8 cellular contexts compared by ENCODE assay signal in the genomic region with DNA sequence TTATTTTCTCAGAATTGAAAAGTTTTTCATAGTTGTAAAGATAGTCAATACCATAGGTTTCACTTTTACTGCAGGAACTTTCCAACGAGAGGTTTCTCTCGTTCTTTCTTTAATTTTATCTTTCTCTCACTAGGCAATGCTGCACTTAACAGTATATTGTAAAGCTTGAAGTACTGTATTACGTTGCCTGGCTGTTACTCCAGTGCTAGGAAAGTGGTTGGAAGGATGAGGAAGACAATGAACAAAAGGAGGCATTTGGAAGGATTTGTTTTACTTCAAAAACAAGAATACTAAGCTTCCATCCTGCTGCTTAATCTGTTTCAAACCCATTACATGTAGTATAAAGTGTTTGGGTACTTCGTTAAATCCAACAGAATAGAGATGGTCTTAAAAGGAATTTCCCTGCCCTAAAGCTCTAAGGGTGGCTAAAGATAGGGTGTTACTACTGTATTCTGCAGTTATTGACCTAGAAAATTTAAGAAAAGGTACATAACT. TPM values are rescaled to one million over a fixed set of nuclear protein-coding genes. Genes with fewer than 3 reads are reported as not detected.
A peak's percentile ranks its signal among the peaks of the same experiment; 100 is the strongest.
DNase-seq lines count a peak whose midpoint lies in the region; TF ChIP-seq lines count a peak whose summit lies in the region.

No MANE protein-coding gene starts in this region.

- TF ChIP-seq EP300 in SK-N-SH (IDR thresholded peaks at IDR 0.05; ENCODE audit: borderline replicate concordance in 1 of 2, low read depth in 1 of 2, low read length in 1 of 2), result no peak

- peak overlapping the region; percentile 69 for H3K4me2 ChIP-seq in SK-N-SH

- WGBS in SK-N-SH (ENCODE audit: low lambda C conversion rate), result 14% methylated on average over 4 of the region's 4 CpGs

- CTCF ChIA-PET in SK-N-SH (lab: Yijun Ruan, JAX), result interaction anchor here (0.8 to 1.2 kb wide), 4 partner anchors 48 to 296 kb away, joined by 3 to 5 read pairs (median 4); no protein-coding TSS in a partner anchor

- peaks cover 25% of the 10 kb centered on the region for H3K79me2 ChIP-seq in SK-N-SH (ENCODE audit: insufficient read depth)

- peak overlapping the region; percentile 73 to 82 for H3K4me3 ChIP-seq in SK-N-SH (ENCODE audit: low read depth in 2 of 2, low read length in 1 of 2)
- H3K4me3 ChIP-seq in fibroblast of the aortic adventitia (ENCODE audit: low read depth, low read length), result peak overlapping the region; percentile 89

- POLR2A ChIA-PET in SK-N-SH (lab: Yijun Ruan, JAX), result no interaction called here

- H3K27me3 Mint-ChIP-seq in T-helper 2 cell treated with Interferon-gamma antibody and Interleukin-4, amounts not matched to agents 5 μg/mL and 100 μg/mL, for 36 hours (ENCODE audit: low read depth), result no peaks in the 10 kb centered on the region
- H3K27me3 Mint-ChIP-seq in progenitor cell of endocrine pancreas, result peaks cover 2% of the 10 kb centered on the region

- peaks cover 33% of the 10 kb centered on the region for H3K4me1 Mint-ChIP-seq in T-helper 2 cell treated with Interferon-gamma antibody and Interleukin-4, amounts not matched to agents 5 μg/mL and 100 μg/mL, for 36 hours (ENCODE audit: low read depth)
- H3K4me1 Mint-ChIP-seq in progenitor cell of endocrine pancreas (ENCODE audit: low read depth), result peaks cover 34% of the 10 kb centered on the region

- H3K36me3 ChIP-seq in SK-N-SH (replicated peaks in 1 of 2; ENCODE audit: control insufficient read depth in 1 of 2, insufficient read depth in 2 of 2, low read length in 1 of 2), result peaks cover 4 to 6% of the 10 kb centered on the region in 2 experiments

- TF ChIP-seq RAD21 in SK-N-SH (IDR thresholded peaks at IDR 0.05; ENCODE audit: low read length), result no peak

- peak overlapping the region; percentile 93 for H3K9ac ChIP-seq in SK-N-SH

- H3F3A ChIP-seq in SK-N-SH (replicated peaks; ENCODE audit: insufficient read depth), result peaks cover 11% of the 10 kb centered on the region

- H3K9me3 Mint-ChIP-seq in T-helper 2 cell treated with Interferon-gamma antibody and Interleukin-4, amounts not matched to agents 5 μg/mL and 100 μg/mL, for 36 hours, result no peaks in the 10 kb centered on the region
- no peaks in the 10 kb centered on the region for H3K9me3 Mint-ChIP-seq in progenitor cell of endocrine pancreas (ENCODE audit: low read depth)

- peak overlapping the region; percentile 90 for H3K4me3 Mint-ChIP-seq in T-helper 2 cell treated with Interferon-gamma antibody and Interleukin-4, amounts not matched to agents 5 μg/mL and 100 μg/mL, for 36 hours
- H3K4me3 Mint-ChIP-seq in progenitor cell of endocrine pancreas (ENCODE audit: low read depth), result peak overlapping the region; percentile 99

- no peaks in the 10 kb centered on the region for H3K36me3 Mint-ChIP-seq in T-helper 2 cell treated with Interferon-gamma antibody and Interleukin-4, amounts not matched to agents 5 μg/mL and 100 μg/mL, for 36 hours (ENCODE audit: low read depth)
- H3K36me3 Mint-ChIP-seq in progenitor cell of endocrine pancreas (ENCODE audit: insufficient read depth), result peaks cover 2% of the 10 kb centered on the region

- peak overlapping the region; percentile 84 to 86 for H3K27ac ChIP-seq in SK-N-SH (ENCODE audit: low read depth in 2 of 2, low read length in 1 of 2)

- H3K27ac Mint-ChIP-seq in T-helper 2 cell treated with Interferon-gamma antibody and Interleukin-4, amounts not matched to agents 5 μg/mL and 100 μg/mL, for 36 hours, result peak overlapping the region; percentile 94
- H3K27ac Mint-ChIP-seq in progenitor cell of endocrine pancreas, result peak overlapping the region; percentile 100

- H3K9me2 ChIP-seq in SK-N-SH, result no peaks in the 10 kb centered on the region

- DNase-seq in T-helper 2 cell treated with Interferon-gamma antibody and Interleukin-4, amounts not matched to agents 5 μg/mL and 100 μg/mL, for 36 hours (ENCODE audit: low spot score), result no peak
- DNase-seq in T-helper 2 cell (no peak), SK-N-SH (no peak), fibroblast of the aortic adventitia (ENCODE audit: low read depth) (no peak), progenitor cell of endocrine pancreas (ENCODE audit: low spot score, unreplicated experiment) (no peak), AG08395 (ENCODE audit: low spot score) (no peak), NCI-H2081 treated with DMSO at 0.1 percent for 48 hours (lab: John Stamatoyannopoulos, UW) (no peak)
- no peak for DNase-seq in stimulated activated CD4-positive, alpha-beta T cell treated with anti-CD3 and anti-CD28 coated beads, Interleukin-4, amount 100 ng/mL, for 1 hour

- no peaks in the 10 kb centered on the region for H3K9me3 ChIP-seq in SK-N-SH

- peak overlapping the region; percentile 96 for H2AFZ ChIP-seq in SK-N-SH (ENCODE audit: low read depth)

- TF ChIP-seq CTCF in SK-N-SH (IDR thresholded peaks at IDR 0.05) (no peak), fibroblast of the aortic adventitia (IDR thresholded peaks at IDR 0.05; ENCODE audit: insufficient read depth, low read length) (no peak), progenitor cell of endocrine pancreas (IDR thresholded peaks at IDR 0.05; ENCODE audit: unreplicated experiment) (no peak)

- no peaks in the 10 kb centered on the region for H4K20me1 ChIP-seq in SK-N-SH (ENCODE audit: insufficient read depth)

- no peaks in the 10 kb centered on the region for H3K27me3 ChIP-seq in SK-N-SH (ENCODE audit: insufficient read depth)

- H3K4me1 ChIP-seq in SK-N-SH (ENCODE audit: control insufficient read depth in 1 of 2, insufficient read depth in 2 of 2, low read depth in 1 of 2, low read length in 1 of 2), result peaks cover 18 to 36% of the 10 kb centered on the region in 2 experiments; a peak in 3 of 4 replicates

TF ChIP-seq in SK-N-SH, 30 proteins besides CTCF, POLR2A, EP300 and RAD21:
- TF ChIP-seq RCOR1 (IDR thresholded peaks at IDR 0.05; ENCODE audit: low read length), result no peak
- TF ChIP-seq, protein P1, sequence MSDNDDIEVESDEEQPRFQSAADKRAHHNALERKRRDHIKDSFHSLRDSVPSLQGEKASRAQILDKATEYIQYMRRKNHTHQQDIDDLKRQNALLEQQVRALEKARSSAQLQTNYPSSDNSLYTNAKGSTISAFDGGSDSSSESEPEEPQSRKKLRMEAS (IDR thresholded peaks at IDR 0.05; ENCODE audit: low read depth), result 0 out of 2 replicates have a peak, but pooled peaks have one; percentile 0
TF ChIP-seq in SK-N-SH: peak in this region for 1.

RNA-seq across cellular contexts. Expression of a gene that starts 0.6 kb away (rescaled TPM):
- 47.8 and 81.6 TPM in 2 replicates for polyA plus RNA-seq in SK-N-SH (2012; rRNA removed)
- 72.9 and 102 TPM in 2 replicates for polyA plus RNA-seq in SK-N-SH (2012; cell fraction: cytosol; rRNA removed)
- polyA plus RNA-seq in SK-N-SH (2012; cell fraction: nucleus; rRNA removed), result 68.9 and 85.2 TPM in 2 replicates
- total RNA-seq in fibroblast of the aortic adventitia (ENCODE audit: low replicate concordance) (47.6 and 199 TPM in 2 replicates), progenitor cell of endocrine pancreas (63.8 and 70.5 TPM in 2 replicates)
